Comparison of ENCODE assay signal across 8 cellular contexts in the genomic region with DNA sequence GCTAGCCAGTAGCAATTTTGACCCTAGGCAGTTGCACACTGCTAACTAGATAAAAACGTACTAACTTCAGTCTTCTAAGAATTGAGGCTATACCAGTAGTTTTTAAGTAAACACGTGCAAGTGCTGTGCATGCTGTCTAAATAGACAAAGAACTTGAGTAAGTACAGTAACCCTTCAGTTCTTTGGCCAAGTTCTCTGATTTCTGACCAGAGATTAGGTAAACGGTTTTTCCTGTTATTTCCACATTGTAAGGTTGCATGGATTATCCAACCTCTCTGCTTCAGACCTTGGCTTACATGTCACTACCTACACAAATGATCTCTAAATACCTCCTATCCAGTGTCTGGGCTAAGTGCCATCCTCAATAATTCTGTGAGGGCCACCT. TPM values are rescaled to one million over a fixed set of nuclear protein-coding genes. Genes with fewer than 3 reads are reported as not detected.
A peak's percentile ranks its signal among the peaks of the same experiment; 100 is the strongest.
DNase-seq lines count a peak whose midpoint lies in the region; ATAC-seq, FAIRE-seq and TF ChIP-seq lines count a peak whose summit lies in the region.

No MANE protein-coding gene starts in this region.

- no TSS peak for BruUV-seq in PC-9 (replicated peaks; lab: Mats Ljungman, UMichigan)

- H3K9ac ChIP-seq in ES-I3 (ENCODE audit: low read depth, low read length): peak overlapping the region; percentile 82

- peak overlapping the region; percentile 98 for H2AFZ ChIP-seq in PC-9

- peak overlapping the region; percentile 83 for H3K4me2 ChIP-seq in PC-9

- H4K20me1 ChIP-seq in PC-9 (ENCODE audit: insufficient read depth): no peaks in the 10 kb centered on the region

- WGBS in pancreas, 2 donors: 2% methylated on average over 3 of the region's 3 CpGs

- H3K27ac ChIP-seq in PC-9: no peak overlapping the region
- peak overlapping the region in 1 of 4 donors; percentile 70 for H3K27ac ChIP-seq in pancreas

- peaks cover 7% of the 10 kb centered on the region; the same call in 1 of the 2 replicates for H3K79me2 ChIP-seq in PC-9 (ENCODE audit: low read depth)

- peaks cover 7% of the 10 kb centered on the region; the same call in 1 of the 2 replicates for H3K4me1 ChIP-seq in ES-I3 (ENCODE audit: insufficient read depth, low read length)
- H3K4me1 ChIP-seq in PC-9 (replicated peaks; ENCODE audit: insufficient read depth): peaks cover 18% of the 10 kb centered on the region
- H3K4me1 ChIP-seq in pancreas: peaks cover 0 to 8% (median 3%) of the 10 kb centered on the region in 3 donors

- POLR2A ChIA-PET in PC-9 (lab: Charles Lee; ENCODE audit: unreplicated experiment): interaction anchor here (0.6 to 0.9 kb wide), 7 partner anchors 10 to 794 kb away, joined by 3 to 6 read pairs (median 5); no protein-coding TSS in a partner anchor

- peak overlapping the region; percentile 89 for H3K4me3 ChIP-seq in PC-9
- H3K4me3 ChIP-seq in epithelial cell of proximal tubule (ENCODE audit: low read depth, low read length): peak overlapping the region; percentile 71
- peak overlapping the region in 3 of 4 donors; percentile 91 to 95 (median 93) for H3K4me3 ChIP-seq in pancreas

- no peak for DNase-seq in PC-9
- DNase-seq in epithelial cell of proximal tubule (ENCODE audit: low read depth): no peak
- no peak for DNase-seq in pancreas
- DNase-seq in AG08396 (ENCODE audit: low spot score): no peak
- no peak for DNase-seq in ecto neural progenitor cell (ENCODE audit: low spot score)
- DNase-seq in NCI-H748 treated with DMSO at 0.1 percent for 48 hours (lab: John Stamatoyannopoulos, UW): no peak
- no peak for DNase-seq in activated CD4-positive, CD25-positive, alpha-beta regulatory T cell treated with anti-CD3 and anti-CD28 coated beads, Interleukin-2, amount 50 U/mL, for 72 hours

- peaks cover 6% of the 10 kb centered on the region; the same call in 1 of the 2 replicates for H3K36me3 ChIP-seq in ES-I3 (ENCODE audit: insufficient read depth, low read length)
- H3K36me3 ChIP-seq in PC-9 (ENCODE audit: low read depth): no peaks in the 10 kb centered on the region
- no peaks in the 10 kb centered on the region for H3K36me3 ChIP-seq in pancreas

- no peaks in the 10 kb centered on the region for H3K9me2 ChIP-seq in PC-9 (ENCODE audit: insufficient read depth)

- TF ChIP-seq CTCF in PC-9 (conservative IDR thresholded peaks at IDR 0.05): no peak; the same call in 1 of the 2 replicates
- no peak for TF ChIP-seq CTCF in epithelial cell of proximal tubule (conservative IDR thresholded peaks at IDR 0.05; ENCODE audit: low read depth, low read length)
- TF ChIP-seq CTCF in pancreas (IDR thresholded peaks at IDR 0.05): peak in 1 of 4 donors; percentile 21

- intact Hi-C loops in PC-9 (cut with micrococcal nuclease; ENCODE audit: unreplicated experiment): loop anchor here (1.0 to 2.0 kb wide), 5 partner anchors 170 to 590 kb away; no protein-coding TSS in a partner anchor
- intact Hi-C loops in pancreas (cut with DNase I): loop anchor here in 1 of 3 donors (5.0 kb wide), 1 partner anchor 255 kb away; no protein-coding TSS in a partner anchor

- CTCF ChIA-PET in PC-9 (lab: Charles Lee): interaction anchor here (0.5 to 3.8 kb wide), 10 partner anchors 19 to 602 kb away, joined by 3 to 27 read pairs (median 6); a partner anchor contains a TSS

- FAIRE-seq in pancreas (lab: Jason Lieb, UNC): no peak

- no peak for ATAC-seq in pancreas

- H3K27me3 ChIP-seq in PC-9 (ENCODE audit: insufficient read depth, low read depth) (no peaks in the 10 kb centered on the region), pancreas (no peaks in the 10 kb centered on the region)

- H3F3A ChIP-seq in PC-9 (ENCODE audit: insufficient read depth, low read depth): peaks cover 19% of the 10 kb centered on the region

- H3K9me3 ChIP-seq in ES-I3 (ENCODE audit: control insufficient read depth, insufficient read depth, low read length) (no peaks in the 10 kb centered on the region), PC-9 (ENCODE audit: insufficient read depth, low read depth) (no peaks in the 10 kb centered on the region), pancreas (no peaks in the 10 kb centered on the region)

RNA-seq across cellular contexts. Expression of a gene that starts 0.9 kb away (rescaled TPM):
- 13.3 and 14.6 TPM in 2 replicates for total RNA-seq in PC-9 (2021)
- total RNA-seq in epithelial cell of proximal tubule: 16.4 and 23.2 TPM in 2 replicates
- total RNA-seq in pancreas: 1 to 10 TPM; 1.8 to 5.0 (median 2.5) TPM
- polyA plus RNA-seq in pancreas: 1 to 10 TPM; 2.5 to 3.4 TPM
